11 cellular contexts compared by ENCODE assay signal in genomic region chr15:74385442-74386132, GRCh38. TPM values are rescaled to one million over a fixed set of nuclear protein-coding genes. Genes with fewer than 3 reads are reported as not detected.
DNase-seq lines count a peak whose midpoint lies in the region; ATAC-seq and TF ChIP-seq lines count a peak whose summit lies in the region.
"Had no signal": no experiment of that assay in that cellular context is flagged by ENCODE, and none has a peak within 500 bp of the region (broad histone marks: within the 10 kb centered on the region; RNA-seq: fewer than 3 reads in every experiment).

No MANE protein-coding gene starts in this region.

- H3K36me3 ChIP-seq in CD4-positive, CD25-positive, alpha-beta regulatory T cell (ENCODE audit: control insufficient read depth, insufficient read depth, low read length) = no peaks in the 10 kb centered on the region
- H3K36me3 ChIP-seq in mesendoderm (ENCODE audit: control insufficient read depth, insufficient read depth, low read length) = no peaks in the 10 kb centered on the region

- H3K79me1 ChIP-seq in mesendoderm (ENCODE audit: low read length) = no peaks in the 10 kb centered on the region

- peaks cover 5 to 37% (median 17%) of the 10 kb centered on the region in 4 donors for H3K4me1 Mint-ChIP-seq in CD4-positive, CD25-positive, alpha-beta regulatory T cell
- peaks cover 71% of the 10 kb centered on the region for H3K4me1 Mint-ChIP-seq in HFFc6 (ENCODE audit: low read depth)
- H3K4me1 Mint-ChIP-seq in activated naive CD8-positive, alpha-beta T cell treated with anti-CD3 and anti-CD28 coated beads, Interleukin-2, amount 50 U/mL, for 24 hours = peaks cover 90% of the 10 kb centered on the region

- no peaks in the 10 kb centered on the region for H3K27me3 Mint-ChIP-seq in CD4-positive, CD25-positive, alpha-beta regulatory T cell
- peaks cover 3% of the 10 kb centered on the region for H3K27me3 Mint-ChIP-seq in HFFc6 (ENCODE audit: insufficient read depth)
- no peaks in the 10 kb centered on the region for H3K27me3 Mint-ChIP-seq in activated naive CD8-positive, alpha-beta T cell treated with anti-CD3 and anti-CD28 coated beads, Interleukin-2, amount 50 U/mL, for 24 hours

- H3K79me2 ChIP-seq in mesendoderm (ENCODE audit: control insufficient read depth, insufficient read depth, low read length) = no peaks in the 10 kb centered on the region

- no peak overlapping the region for H2BK120ac ChIP-seq in mesendoderm (ENCODE audit: low read depth, low read length)

- no peak overlapping the region for H4K8ac ChIP-seq in mesendoderm (ENCODE audit: low read depth, low read length)

- peak overlapping the region; percentile 68 for H3K27ac ChIP-seq in CD4-positive, CD25-positive, alpha-beta regulatory T cell (ENCODE audit: insufficient read depth, low read length, poor library complexity, severe bottlenecking)
- no peak overlapping the region for H3K27ac ChIP-seq in mesendoderm (ENCODE audit: low read depth, low read length)

- no CpG with 5 or more reads among the region's 9 CpGs for WGBS in mesendoderm (ENCODE audit: extremely low coverage, insufficient coverage, low lambda C conversion rate)

- H2BK5ac ChIP-seq in mesendoderm (ENCODE audit: low read length) = no peak overlapping the region

- H4K5ac ChIP-seq in mesendoderm (ENCODE audit: low read length) = no peak overlapping the region

- peak overlapping the region; percentile 71 to 93 (median 88) for H3K27ac Mint-ChIP-seq in CD4-positive, CD25-positive, alpha-beta regulatory T cell
- H3K27ac Mint-ChIP-seq in HFFc6 = peak overlapping the region; percentile 84
- H3K27ac Mint-ChIP-seq in activated naive CD8-positive, alpha-beta T cell treated with anti-CD3 and anti-CD28 coated beads, Interleukin-2, amount 50 U/mL, for 24 hours = peak overlapping the region; percentile 93

- H3K4me3 Mint-ChIP-seq in CD4-positive, CD25-positive, alpha-beta regulatory T cell = no peak overlapping the region
- H3K4me3 Mint-ChIP-seq in HFFc6 = no peak overlapping the region
- H3K4me3 Mint-ChIP-seq in activated naive CD8-positive, alpha-beta T cell treated with anti-CD3 and anti-CD28 coated beads, Interleukin-2, amount 50 U/mL, for 24 hours = peak overlapping the region; percentile 64

- no peak overlapping the region for H3K9ac ChIP-seq in mesendoderm (ENCODE audit: low read length)

- no peak overlapping the region for H2AK5ac ChIP-seq in mesendoderm (ENCODE audit: low read length)

- no peak overlapping the region for H3K4me3 ChIP-seq in CD4-positive, CD25-positive, alpha-beta regulatory T cell (ENCODE audit: low read depth, low read length)
- no peak overlapping the region for H3K4me3 ChIP-seq in mesendoderm (ENCODE audit: low read length)

- no peak overlapping the region for H3K18ac ChIP-seq in mesendoderm (ENCODE audit: low read length)

- no peak for ATAC-seq in CD4-positive, CD25-positive, alpha-beta regulatory T cell (ENCODE audit: low read depth in 2 of 2)
- ATAC-seq in activated naive CD8-positive, alpha-beta T cell treated with anti-CD3 and anti-CD28 coated beads, Interleukin-2, amount 50 U/mL, for 24 hours = no peak
- no peak for ATAC-seq in GM18909 (IDR thresholded peaks at IDR 0.05; ENCODE audit: poor library complexity, unreplicated experiment)
- no peak for ATAC-seq in HG02973 (IDR thresholded peaks at IDR 0.05; ENCODE audit: unreplicated experiment)

- no peaks in the 10 kb centered on the region for H3K27me3 ChIP-seq in CD4-positive, CD25-positive, alpha-beta regulatory T cell (ENCODE audit: control insufficient read depth, insufficient read depth, low read length)
- H3K27me3 ChIP-seq in mesendoderm (ENCODE audit: insufficient read depth, low read length, poor library complexity) = no peaks in the 10 kb centered on the region

- no peak overlapping the region for H2BK15ac ChIP-seq in mesendoderm (replicated peaks; ENCODE audit: low read depth)

- peak overlapping the region; percentile 46 for H3K56ac ChIP-seq in mesendoderm (ENCODE audit: low read length)

- H3K4me2 ChIP-seq in mesendoderm (ENCODE audit: low read length) = no peak overlapping the region

- DNase-seq in CD4-positive, CD25-positive, alpha-beta regulatory T cell = no peak
- no peak for DNase-seq in HFFc6
- DNase-seq in activated naive CD8-positive, alpha-beta T cell treated with anti-CD3 and anti-CD28 coated beads, Interleukin-2, amount 50 U/mL, for 24 hours = no peak
- DNase-seq in mesendoderm = no peak
- no peak for DNase-seq in GM19238 (ENCODE audit: insufficient read length, low spot score)
- DNase-seq in OCI-M2 (lab: John Stamatoyannopoulos, UW; ENCODE audit: unreplicated experiment) = no peak
- DNase-seq: islet precursor cell, NCI-H2029 treated with DMSO at 0.1 percent for 48 hours had no signal

- no peak overlapping the region for H3K4ac ChIP-seq in mesendoderm (ENCODE audit: low read depth, low read length)

- TF ChIP-seq CTCF in HFFc6 (IDR thresholded peaks at IDR 0.05) = no peak

- peaks cover 37% of the 10 kb centered on the region for H3K4me1 ChIP-seq in CD4-positive, CD25-positive, alpha-beta regulatory T cell (ENCODE audit: control insufficient read depth, insufficient read depth, low read length, poor library complexity, severe bottlenecking)
- peaks cover 10% of the 10 kb centered on the region for H3K4me1 ChIP-seq in mesendoderm (ENCODE audit: control insufficient read depth, low read depth, low read length)

- H3K9me3 ChIP-seq in CD4-positive, CD25-positive, alpha-beta regulatory T cell (ENCODE audit: control insufficient read depth in 2 of 2, low read length in 2 of 2) = no peaks in the 10 kb centered on the region

- H3K36me3 Mint-ChIP-seq in CD4-positive, CD25-positive, alpha-beta regulatory T cell = no peaks in the 10 kb centered on the region
- no peaks in the 10 kb centered on the region for H3K36me3 Mint-ChIP-seq in HFFc6 (ENCODE audit: low read depth)
- peaks cover 3% of the 10 kb centered on the region for H3K36me3 Mint-ChIP-seq in activated naive CD8-positive, alpha-beta T cell treated with anti-CD3 and anti-CD28 coated beads, Interleukin-2, amount 50 U/mL, for 24 hours (ENCODE audit: low read depth)

- no peak overlapping the region for H3K23ac ChIP-seq in mesendoderm (ENCODE audit: low read length)

- H3K9me3 Mint-ChIP-seq in CD4-positive, CD25-positive, alpha-beta regulatory T cell = no peaks in the 10 kb centered on the region
- H3K9me3 Mint-ChIP-seq in HFFc6 = no peaks in the 10 kb centered on the region
- no peaks in the 10 kb centered on the region for H3K9me3 Mint-ChIP-seq in activated naive CD8-positive, alpha-beta T cell treated with anti-CD3 and anti-CD28 coated beads, Interleukin-2, amount 50 U/mL, for 24 hours

RNA-seq across cellular contexts. Expression of gene CYP11A1, which starts 18.1 kb away (rescaled TPM):
- total RNA-seq in CD4-positive, CD25-positive, alpha-beta regulatory T cell = not detected
- polyA plus RNA-seq in CD4-positive, CD25-positive, alpha-beta regulatory T cell = not detected
- under 1 TPM in 4 of 6 experiments, not detected in 2; 0.12 to 0.17 (median 0.14) TPM for total RNA-seq in HFFc6 (2021; fragmentation: NEBNext Ultra II Directional; extraction: Animal tissue kit (Norgen Biotek cat#: 25700))
- polyA plus RNA-seq in mesendoderm (2013, experiment 1 of 2) = 2.5 TPM
- polyA plus RNA-seq in mesendoderm (2013, experiment 2 of 2) = 2.9 TPM
- total RNA-seq: pulmonary artery endothelial cell had no signal

RNA-seq across cellular contexts. Expression of gene SEMA7A, which starts 48.2 kb away (rescaled TPM):
- 5.0 TPM for total RNA-seq in CD4-positive, CD25-positive, alpha-beta regulatory T cell
- polyA plus RNA-seq in CD4-positive, CD25-positive, alpha-beta regulatory T cell = under 1 TPM in 3 of 4 donors, not detected in 1; 0.09 to 0.39 (median 0.11) TPM
- total RNA-seq in HFFc6 (2021; fragmentation: NEBNext Ultra II Directional; extraction: Animal tissue kit (Norgen Biotek cat#: 25700)) = 100 to 1,000 TPM; 115 to 196 (median 129) TPM
- 9.6 TPM for polyA plus RNA-seq in mesendoderm (2013, experiment 1 of 2)
- 10.6 TPM for polyA plus RNA-seq in mesendoderm (2013, experiment 2 of 2)

Comparison
In these comparisons a context has a peak if more than half of its experiments do, and no peak if none do; other contexts are left out.
1. RNA of gene SEMA7A, which starts 48.2 kb away (total RNA-seq): 115 to 196 TPM in HFFc6; 5.0 TPM in CD4-positive, CD25-positive, alpha-beta regulatory T cell (single experiment); every median in the first group is over 10 times any median in the second.
2. Peak in every context shown above with its lines, with median percentiles within 50 percentile points of each other: H3K27ac Mint-ChIP-seq.